8 cellular contexts compared by ENCODE assay signal in genomic region chr1:120123813-120124212, GRCh38. TPM values are rescaled to one million over a fixed set of nuclear protein-coding genes. Genes with fewer than 3 reads are reported as not detected.
DNase-seq lines count a peak whose midpoint lies in the region; ATAC-seq and TF ChIP-seq lines count a peak whose summit lies in the region.
"Not testable (repeated sequence)": the region's sequence is repeated elsewhere in the genome, so short reads cannot be mapped to it uniquely, and the experiment has no call there.

No MANE protein-coding gene starts in this region.

- peak overlapping the region in 3 of 11 experiments; percentile 13 to 21 (median 16); a peak in 2 of 22 replicates for H3K27ac ChIP-seq in BLaER1 treated with 17β-estradiol and CSF1 and Interleukin-3, amounts not matched to agents 10 nM and 100 nM
- not testable (repeated sequence) for H3K27ac ChIP-seq in KMS-11; RWPE2 (ENCODE audit: poor library complexity, severe bottlenecking)
- peak overlapping the region in 1 of 12 donors; percentile 70 for H3K27ac ChIP-seq in heart left ventricle
- peak overlapping the region; percentile 79 for H3K27ac ChIP-seq in neutrophil

- peak; percentile 15 for DNase-seq in HFFc6
- not testable (repeated sequence) for DNase-seq in RWPE2 (ENCODE audit: low spot score); activated T-cell treated with anti-CD3 and anti-CD28 coated beads, Interleukin-2, amount 50 U/mL, for 72 hours; heart left ventricle

- H3K4me3 Mint-ChIP-seq in HFFc6; activated T-cell treated with anti-CD3 and anti-CD28 coated beads, Interleukin-2, amount 50 U/mL, for 72 hours: not testable (repeated sequence)

- not testable (repeated sequence) for H3K9ac ChIP-seq in BLaER1 treated with 17β-estradiol and CSF1 and Interleukin-3, amounts not matched to agents 10 nM and 100 nM; KMS-11

- H3K4me2 ChIP-seq in BLaER1 treated with 17β-estradiol and CSF1 and Interleukin-3, amounts not matched to agents 10 nM and 100 nM = peak overlapping the region; percentile 34 to 69 (median 54); a peak in 19 of 22 replicates
- H3K4me2 ChIP-seq in KMS-11 = peak overlapping the region; percentile 29; the same call in 1 of the 2 replicates

- not testable (repeated sequence) for H2AFZ ChIP-seq in KMS-11 (ENCODE audit: low read depth)

- not testable (repeated sequence) for TF ChIP-seq POLR2A in heart left ventricle (IDR thresholded peaks at IDR 0.05)

- not testable (repeated sequence) for H4K20me1 ChIP-seq in BLaER1 treated with 17β-estradiol and CSF1 and Interleukin-3, amounts not matched to agents 10 nM and 100 nM; KMS-11 (ENCODE audit: insufficient read depth)

- not testable (repeated sequence) for H3K9me3 ChIP-seq in BLaER1 treated with 17β-estradiol and CSF1 and Interleukin-3, amounts not matched to agents 10 nM and 100 nM (replicated peaks in 1 of 11); RWPE2 (ENCODE audit: severe bottlenecking); heart left ventricle; neutrophil

- H3K79me2 ChIP-seq in KMS-11 (ENCODE audit: insufficient read depth, low read depth) = not testable (repeated sequence)

- ATAC-seq in GM18873 (IDR thresholded peaks at IDR 0.05; ENCODE audit: low FRiP score, unreplicated experiment) (peak; percentile 47), RWPE2 (ENCODE audit: low read depth) (peak; percentile 56; the same call in 2 of the 3 replicates), heart left ventricle (peak; percentile 42 to 83 (median 68))
- peak; percentile 57 to 67 for ATAC-seq in activated T-cell treated with anti-CD3 and anti-CD28 coated beads, Interleukin-2, amount 50 U/mL, for 72 hours (replicated peaks in 1 of 2)

- not testable (repeated sequence) for H3K4me3 ChIP-seq in BLaER1 treated with 17β-estradiol and CSF1 and Interleukin-3, amounts not matched to agents 10 nM and 100 nM; KMS-11 (IDR thresholded peaks at IDR 0.05; ENCODE audit: insufficient read depth, low read depth, low read length); RWPE2 (ENCODE audit: severe bottlenecking); heart left ventricle
- peak overlapping the region; percentile 17 to 35 for H3K4me3 ChIP-seq in neutrophil (ENCODE audit: low read depth in 1 of 2, low read length in 1 of 2)

- H3K27ac Mint-ChIP-seq in HFFc6 = peak overlapping the region; percentile 35; the same call in 1 of the 2 replicates
- not testable (repeated sequence) for H3K27ac Mint-ChIP-seq in activated T-cell treated with anti-CD3 and anti-CD28 coated beads, Interleukin-2, amount 50 U/mL, for 72 hours

- not testable (repeated sequence) for H3K36me3 Mint-ChIP-seq in HFFc6 (ENCODE audit: low read depth); activated T-cell treated with anti-CD3 and anti-CD28 coated beads, Interleukin-2, amount 50 U/mL, for 72 hours (ENCODE audit: insufficient read depth in 2 of 2)

- peaks cover 27% of the 10 kb centered on the region for H3K4me1 Mint-ChIP-seq in HFFc6 (ENCODE audit: low read depth)
- H3K4me1 Mint-ChIP-seq in activated T-cell treated with anti-CD3 and anti-CD28 coated beads, Interleukin-2, amount 50 U/mL, for 72 hours (ENCODE audit: low read depth) = peaks cover 16% of the 10 kb centered on the region

- not testable (repeated sequence) for H3K9me3 Mint-ChIP-seq in HFFc6; activated T-cell treated with anti-CD3 and anti-CD28 coated beads, Interleukin-2, amount 50 U/mL, for 72 hours

- intact Hi-C loops in heart left ventricle (cut with DNase I) = not testable (repeated sequence)

- H3K27me3 Mint-ChIP-seq in HFFc6 (ENCODE audit: insufficient read depth); activated T-cell treated with anti-CD3 and anti-CD28 coated beads, Interleukin-2, amount 50 U/mL, for 72 hours (ENCODE audit: low read depth): not testable (repeated sequence)

- not testable (repeated sequence) for H3K27me3 ChIP-seq in BLaER1 treated with 17β-estradiol and CSF1 and Interleukin-3, amounts not matched to agents 10 nM and 100 nM; KMS-11 (ENCODE audit: insufficient read depth, low read depth); RWPE2 (ENCODE audit: insufficient read depth, poor library complexity, severe bottlenecking); heart left ventricle; neutrophil

- TF ChIP-seq CTCF in HFFc6 (IDR thresholded peaks at IDR 0.05); KMS-11 (conservative IDR thresholded peaks at IDR 0.05; ENCODE audit: low read depth, low read length); RWPE2 (IDR thresholded peaks at IDR 0.05; ENCODE audit: poor library complexity, severe bottlenecking); heart left ventricle (IDR thresholded peaks at IDR 0.05); neutrophil (IDR thresholded peaks at IDR 0.05): not testable (repeated sequence)

- peaks cover 12 to 31% (median 22%) of the 10 kb centered on the region in 10 experiments; a peak in 19 of 20 replicates for H3K4me1 ChIP-seq in BLaER1 treated with 17β-estradiol and CSF1 and Interleukin-3, amounts not matched to agents 10 nM and 100 nM
- H3K4me1 ChIP-seq in KMS-11 (ENCODE audit: low read depth, poor library complexity, severe bottlenecking) (peaks cover 30% of the 10 kb centered on the region), neutrophil (ENCODE audit: control insufficient read depth in 1 of 2, insufficient read depth in 1 of 2, low read depth in 1 of 2, low read length in 1 of 2) (peaks cover 19 to 21% of the 10 kb centered on the region in 2 experiments)
- H3K4me1 ChIP-seq in RWPE2 (ENCODE audit: insufficient read depth, poor library complexity, severe bottlenecking); heart left ventricle: not testable (repeated sequence)

- not testable (repeated sequence) for H3K36me3 ChIP-seq in BLaER1 treated with 17β-estradiol and CSF1 and Interleukin-3, amounts not matched to agents 10 nM and 100 nM; KMS-11 (ENCODE audit: insufficient read depth); RWPE2 (ENCODE audit: low read depth); heart left ventricle; neutrophil

RNA-seq across cellular contexts. Expression of gene SEC22B, which starts 52.5 kb away (rescaled TPM):
- 10 to 100 TPM; 47.2 to 56.6 (median 54.7) TPM for total RNA-seq in HFFc6 (2021; fragmentation: NEBNext Ultra II Directional; extraction: Animal tissue kit (Norgen Biotek cat#: 25700))
- 10 to 100 TPM; 16.8 to 21.2 TPM for total RNA-seq in activated T-cell treated with anti-CD3 and anti-CD28 coated beads, Interleukin-2, amount 50 U/mL, for 72 hours
- total RNA-seq in heart left ventricle = 10 to 100 TPM; 10.6 to 19.3 (median 15.4) TPM
- 10 to 100 TPM; 10.7 to 20.4 TPM for polyA plus RNA-seq in heart left ventricle

RNA-seq across cellular contexts. Expression of gene NOTCH2, which starts 54.4 kb away (rescaled TPM):
- total RNA-seq in HFFc6 (2021; fragmentation: NEBNext Ultra II Directional; extraction: Animal tissue kit (Norgen Biotek cat#: 25700)) = 100 to 1,000 TPM; 122 to 147 (median 134) TPM
- total RNA-seq in activated T-cell treated with anti-CD3 and anti-CD28 coated beads, Interleukin-2, amount 50 U/mL, for 72 hours = 10 to 100 TPM; 64.6 to 79.2 TPM
- 10 to 100 TPM; 16.3 to 68.7 (median 26.5) TPM for total RNA-seq in heart left ventricle
- 10 to 100 TPM in 1 of 2 donors, 1 to 10 TPM in 1; 4.6 to 20.7 TPM for polyA plus RNA-seq in heart left ventricle
